ENCODE assay signal across 1 cellular context in the genomic region with DNA sequence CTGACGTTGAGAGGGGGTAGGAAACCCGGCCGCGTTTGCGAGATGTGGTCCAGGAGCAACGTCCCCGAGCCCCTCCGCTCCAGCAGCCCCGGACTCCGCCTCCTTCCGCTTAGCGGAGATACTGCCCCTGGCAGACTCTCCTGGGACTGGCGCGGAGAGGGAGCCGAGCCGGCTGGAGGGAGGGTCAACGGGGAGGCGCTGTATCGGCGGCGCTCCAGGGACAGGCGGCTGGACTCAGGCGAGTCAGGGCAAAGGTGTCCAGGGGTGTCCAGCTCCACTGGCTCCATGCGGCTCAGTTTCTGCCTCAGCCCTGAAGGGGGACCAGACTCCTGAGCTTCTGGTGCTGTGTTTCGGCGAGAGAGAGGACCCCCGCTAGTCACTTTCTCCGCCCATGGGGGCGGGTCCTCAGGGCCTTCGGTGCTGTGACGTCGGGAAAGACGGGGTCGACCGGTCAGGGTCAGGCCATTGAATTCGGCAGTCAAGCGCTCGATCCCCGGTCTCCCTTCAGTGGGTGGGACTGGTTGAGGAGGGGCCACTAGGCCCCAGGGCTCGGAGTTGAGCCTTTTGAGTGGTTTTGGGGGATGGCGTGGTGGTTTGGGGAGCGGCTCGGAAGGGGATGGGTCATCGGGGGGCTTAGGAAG.
A peak's percentile ranks its signal among the peaks of the same experiment; 100 is the strongest.
TF ChIP-seq lines count a peak whose summit lies in the region.

No MANE protein-coding gene starts in this region.

TF ChIP-seq in HepG2, 621 proteins besides CTCF, POLR2A, EP300 and RAD21 (continued from another document and continues in another):
- TF ChIP-seq, protein P1, sequence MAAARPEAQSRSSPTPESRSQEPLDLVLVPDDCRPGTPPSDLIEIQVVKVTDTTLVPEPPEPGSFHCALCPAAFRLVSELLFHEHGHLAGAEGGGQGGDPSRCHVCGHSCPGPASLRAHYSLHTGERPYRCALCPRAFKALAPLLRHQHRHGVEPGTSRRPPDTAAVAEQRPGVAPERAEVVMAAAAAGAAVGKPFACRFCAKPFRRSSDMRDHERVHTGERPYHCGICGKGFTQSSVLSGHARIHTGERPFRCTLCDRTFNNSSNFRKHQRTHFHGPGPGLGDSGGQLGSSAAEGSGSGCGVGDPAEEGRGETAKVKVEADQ (CRISPR knock-in tag; IDR thresholded peaks at IDR 0.05; ENCODE audit: borderline replicate concordance): no peak
- TF ChIP-seq ARID2 (CRISPR knock-in tag; IDR thresholded peaks at IDR 0.05; ENCODE audit: borderline replicate concordance): no peak
- 0 out of 2 replicates have a peak, but pooled peaks have one; percentile 20 for TF ChIP-seq STAT5B (CRISPR knock-in tag; IDR thresholded peaks at IDR 0.05)
- no peak for TF ChIP-seq ZNF143 (CRISPR knock-in tag; IDR thresholded peaks at IDR 0.05)
- TF ChIP-seq GZF1 (CRISPR knock-in tag; IDR thresholded peaks at IDR 0.05): peak; percentile 20; the same call in 1 of the 2 replicates
- TF ChIP-seq, protein P2, sequence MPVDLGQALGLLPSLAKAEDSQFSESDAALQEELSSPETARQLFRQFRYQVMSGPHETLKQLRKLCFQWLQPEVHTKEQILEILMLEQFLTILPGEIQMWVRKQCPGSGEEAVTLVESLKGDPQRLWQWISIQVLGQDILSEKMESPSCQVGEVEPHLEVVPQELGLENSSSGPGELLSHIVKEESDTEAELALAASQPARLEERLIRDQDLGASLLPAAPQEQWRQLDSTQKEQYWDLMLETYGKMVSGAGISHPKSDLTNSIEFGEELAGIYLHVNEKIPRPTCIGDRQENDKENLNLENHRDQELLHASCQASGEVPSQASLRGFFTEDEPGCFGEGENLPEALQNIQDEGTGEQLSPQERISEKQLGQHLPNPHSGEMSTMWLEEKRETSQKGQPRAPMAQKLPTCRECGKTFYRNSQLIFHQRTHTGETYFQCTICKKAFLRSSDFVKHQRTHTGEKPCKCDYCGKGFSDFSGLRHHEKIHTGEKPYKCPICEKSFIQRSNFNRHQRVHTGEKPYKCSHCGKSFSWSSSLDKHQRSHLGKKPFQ (CRISPR knock-in tag; IDR thresholded peaks at IDR 0.05; ENCODE audit: insufficient replicate concordance): peak; percentile 53
- peak; percentile 26; the same call in 1 of the 2 replicates for TF ChIP-seq DR1 (CRISPR knock-in tag; IDR thresholded peaks at IDR 0.05)
- TF ChIP-seq ZNF205 (CRISPR knock-in tag; IDR thresholded peaks at IDR 0.05): no peak
- no peak; the same call in 1 of the 2 replicates for TF ChIP-seq ZNF343 (CRISPR knock-in tag; IDR thresholded peaks at IDR 0.05)
- TF ChIP-seq CEBPG (CRISPR knock-in tag; IDR thresholded peaks at IDR 0.05): no peak
- TF ChIP-seq, protein P3, sequence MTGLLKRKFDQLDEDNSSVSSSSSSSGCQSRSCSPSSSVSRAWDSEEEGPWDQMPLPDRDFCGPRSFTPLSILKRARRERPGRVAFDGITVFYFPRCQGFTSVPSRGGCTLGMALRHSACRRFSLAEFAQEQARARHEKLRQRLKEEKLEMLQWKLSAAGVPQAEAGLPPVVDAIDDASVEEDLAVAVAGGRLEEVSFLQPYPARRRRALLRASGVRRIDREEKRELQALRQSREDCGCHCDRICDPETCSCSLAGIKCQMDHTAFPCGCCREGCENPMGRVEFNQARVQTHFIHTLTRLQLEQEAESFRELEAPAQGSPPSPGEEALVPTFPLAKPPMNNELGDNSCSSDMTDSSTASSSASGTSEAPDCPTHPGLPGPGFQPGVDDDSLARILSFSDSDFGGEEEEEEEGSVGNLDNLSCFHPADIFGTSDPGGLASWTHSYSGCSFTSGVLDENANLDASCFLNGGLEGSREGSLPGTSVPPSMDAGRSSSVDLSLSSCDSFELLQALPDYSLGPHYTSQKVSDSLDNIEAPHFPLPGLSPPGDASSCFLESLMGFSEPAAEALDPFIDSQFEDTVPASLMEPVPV (CRISPR knock-in tag; IDR thresholded peaks at IDR 0.05): no peak
- TF ChIP-seq NONO (IDR thresholded peaks at IDR 0.05): no peak
- no peak for TF ChIP-seq NONO (CRISPR knock-in tag; conservative IDR thresholded peaks at IDR 0.05)
- peak; percentile 32; the same call in 1 of the 2 replicates for TF ChIP-seq CREB1 (IDR thresholded peaks at IDR 0.05)
- TF ChIP-seq CREB1 (CRISPR knock-in tag; IDR thresholded peaks at IDR 0.05): no peak
- TF ChIP-seq, protein P4, sequence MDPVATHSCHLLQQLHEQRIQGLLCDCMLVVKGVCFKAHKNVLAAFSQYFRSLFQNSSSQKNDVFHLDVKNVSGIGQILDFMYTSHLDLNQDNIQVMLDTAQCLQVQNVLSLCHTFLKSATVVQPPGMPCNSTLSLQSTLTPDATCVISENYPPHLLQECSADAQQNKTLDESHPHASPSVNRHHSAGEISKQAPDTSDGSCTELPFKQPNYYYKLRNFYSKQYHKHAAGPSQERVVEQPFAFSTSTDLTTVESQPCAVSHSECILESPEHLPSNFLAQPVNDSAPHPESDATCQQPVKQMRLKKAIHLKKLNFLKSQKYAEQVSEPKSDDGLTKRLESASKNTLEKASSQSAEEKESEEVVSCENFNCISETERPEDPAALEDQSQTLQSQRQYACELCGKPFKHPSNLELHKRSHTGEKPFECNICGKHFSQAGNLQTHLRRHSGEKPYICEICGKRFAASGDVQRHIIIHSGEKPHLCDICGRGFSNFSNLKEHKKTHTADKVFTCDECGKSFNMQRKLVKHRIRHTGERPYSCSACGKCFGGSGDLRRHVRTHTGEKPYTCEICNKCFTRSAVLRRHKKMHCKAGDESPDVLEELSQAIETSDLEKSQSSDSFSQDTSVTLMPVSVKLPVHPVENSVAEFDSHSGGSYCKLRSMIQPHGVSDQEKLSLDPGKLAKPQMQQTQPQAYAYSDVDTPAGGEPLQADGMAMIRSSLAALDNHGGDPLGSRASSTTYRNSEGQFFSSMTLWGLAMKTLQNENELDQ (CRISPR knock-in tag; IDR thresholded peaks at IDR 0.05; ENCODE audit: borderline replicate concordance): no peak
- TF ChIP-seq GABPA (IDR thresholded peaks at IDR 0.05; ENCODE audit: low read depth, low read length): no peak
- TF ChIP-seq GABPA (CRISPR knock-in tag; IDR thresholded peaks at IDR 0.05; ENCODE audit: low read depth): no peak; the same call in 1 of the 2 replicates
- TF ChIP-seq GPN1 (CRISPR knock-in tag; IDR thresholded peaks at IDR 0.05; ENCODE audit: borderline replicate concordance): no peak
- TF ChIP-seq HDAC1 (CRISPR knock-in tag; IDR thresholded peaks at IDR 0.05): peak; percentile 74
- TF ChIP-seq ZSCAN31 (CRISPR knock-in tag; IDR thresholded peaks at IDR 0.05; ENCODE audit: low read depth): 0 out of 2 replicates have a peak, but pooled peaks have one; percentile 36
- TF ChIP-seq ZNF724P (CRISPR knock-in tag; IDR thresholded peaks at IDR 0.05; ENCODE audit: borderline replicate concordance): peak; percentile 52; the same call in 1 of the 2 replicates
- peak; percentile 68; the same call in 1 of the 2 replicates for TF ChIP-seq ZNF430 (CRISPR knock-in tag; IDR thresholded peaks at IDR 0.05)
- no peak for TF ChIP-seq YEATS2 (CRISPR knock-in tag; IDR thresholded peaks at IDR 0.05; ENCODE audit: borderline replicate concordance)
- TF ChIP-seq, protein P5, sequence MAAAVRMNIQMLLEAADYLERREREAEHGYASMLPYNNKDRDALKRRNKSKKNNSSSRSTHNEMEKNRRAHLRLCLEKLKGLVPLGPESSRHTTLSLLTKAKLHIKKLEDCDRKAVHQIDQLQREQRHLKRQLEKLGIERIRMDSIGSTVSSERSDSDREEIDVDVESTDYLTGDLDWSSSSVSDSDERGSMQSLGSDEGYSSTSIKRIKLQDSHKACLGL (CRISPR knock-in tag; IDR thresholded peaks at IDR 0.05): no peak
- TF ChIP-seq SNRNP70 (IDR thresholded peaks at IDR 0.05; ENCODE audit: low read depth, low read length): no peak
- TF ChIP-seq RELA (CRISPR knock-in tag; IDR thresholded peaks at IDR 0.05): no peak
- no peak for TF ChIP-seq TSC22D2 (CRISPR knock-in tag; IDR thresholded peaks at IDR 0.05; ENCODE audit: borderline replicate concordance)
- no peak for TF ChIP-seq ZNF713 (CRISPR knock-in tag; IDR thresholded peaks at IDR 0.05)
- TF ChIP-seq ZNF678 (CRISPR knock-in tag; IDR thresholded peaks at IDR 0.05): peak; percentile 57; the same call in 1 of the 2 replicates
- TF ChIP-seq, protein P6, sequence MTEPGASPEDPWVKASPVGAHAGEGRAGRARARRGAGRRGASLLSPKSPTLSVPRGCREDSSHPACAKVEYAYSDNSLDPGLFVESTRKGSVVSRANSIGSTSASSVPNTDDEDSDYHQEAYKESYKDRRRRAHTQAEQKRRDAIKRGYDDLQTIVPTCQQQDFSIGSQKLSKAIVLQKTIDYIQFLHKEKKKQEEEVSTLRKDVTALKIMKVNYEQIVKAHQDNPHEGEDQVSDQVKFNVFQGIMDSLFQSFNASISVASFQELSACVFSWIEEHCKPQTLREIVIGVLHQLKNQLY (CRISPR knock-in tag; IDR thresholded peaks at IDR 0.05): no peak
- TF ChIP-seq ZNF670 (CRISPR knock-in tag; IDR thresholded peaks at IDR 0.05; ENCODE audit: borderline replicate concordance): no peak
- TF ChIP-seq TCF7 (IDR thresholded peaks at IDR 0.05; ENCODE audit: low read depth): no peak
- TF ChIP-seq ZNF230 (CRISPR knock-in tag; IDR thresholded peaks at IDR 0.05): peak; percentile 52; the same call in 1 of the 2 replicates
- no peak for TF ChIP-seq KLF6 (CRISPR knock-in tag; IDR thresholded peaks at IDR 0.05)
- no peak for TF ChIP-seq ZNF839 (CRISPR knock-in tag; IDR thresholded peaks at IDR 0.05; ENCODE audit: borderline replicate concordance)
- TF ChIP-seq, protein P7, sequence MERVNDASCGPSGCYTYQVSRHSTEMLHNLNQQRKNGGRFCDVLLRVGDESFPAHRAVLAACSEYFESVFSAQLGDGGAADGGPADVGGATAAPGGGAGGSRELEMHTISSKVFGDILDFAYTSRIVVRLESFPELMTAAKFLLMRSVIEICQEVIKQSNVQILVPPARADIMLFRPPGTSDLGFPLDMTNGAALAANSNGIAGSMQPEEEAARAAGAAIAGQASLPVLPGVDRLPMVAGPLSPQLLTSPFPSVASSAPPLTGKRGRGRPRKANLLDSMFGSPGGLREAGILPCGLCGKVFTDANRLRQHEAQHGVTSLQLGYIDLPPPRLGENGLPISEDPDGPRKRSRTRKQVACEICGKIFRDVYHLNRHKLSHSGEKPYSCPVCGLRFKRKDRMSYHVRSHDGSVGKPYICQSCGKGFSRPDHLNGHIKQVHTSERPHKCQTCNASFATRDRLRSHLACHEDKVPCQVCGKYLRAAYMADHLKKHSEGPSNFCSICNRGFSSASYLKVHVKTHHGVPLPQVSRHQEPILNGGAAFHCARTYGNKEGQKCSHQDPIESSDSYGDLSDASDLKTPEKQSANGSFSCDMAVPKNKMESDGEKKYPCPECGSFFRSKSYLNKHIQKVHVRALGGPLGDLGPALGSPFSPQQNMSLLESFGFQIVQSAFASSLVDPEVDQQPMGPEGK (CRISPR knock-in tag; IDR thresholded peaks at IDR 0.05): peak; percentile 55; the same call in 1 of the 2 replicates
- TF ChIP-seq, protein P8, sequence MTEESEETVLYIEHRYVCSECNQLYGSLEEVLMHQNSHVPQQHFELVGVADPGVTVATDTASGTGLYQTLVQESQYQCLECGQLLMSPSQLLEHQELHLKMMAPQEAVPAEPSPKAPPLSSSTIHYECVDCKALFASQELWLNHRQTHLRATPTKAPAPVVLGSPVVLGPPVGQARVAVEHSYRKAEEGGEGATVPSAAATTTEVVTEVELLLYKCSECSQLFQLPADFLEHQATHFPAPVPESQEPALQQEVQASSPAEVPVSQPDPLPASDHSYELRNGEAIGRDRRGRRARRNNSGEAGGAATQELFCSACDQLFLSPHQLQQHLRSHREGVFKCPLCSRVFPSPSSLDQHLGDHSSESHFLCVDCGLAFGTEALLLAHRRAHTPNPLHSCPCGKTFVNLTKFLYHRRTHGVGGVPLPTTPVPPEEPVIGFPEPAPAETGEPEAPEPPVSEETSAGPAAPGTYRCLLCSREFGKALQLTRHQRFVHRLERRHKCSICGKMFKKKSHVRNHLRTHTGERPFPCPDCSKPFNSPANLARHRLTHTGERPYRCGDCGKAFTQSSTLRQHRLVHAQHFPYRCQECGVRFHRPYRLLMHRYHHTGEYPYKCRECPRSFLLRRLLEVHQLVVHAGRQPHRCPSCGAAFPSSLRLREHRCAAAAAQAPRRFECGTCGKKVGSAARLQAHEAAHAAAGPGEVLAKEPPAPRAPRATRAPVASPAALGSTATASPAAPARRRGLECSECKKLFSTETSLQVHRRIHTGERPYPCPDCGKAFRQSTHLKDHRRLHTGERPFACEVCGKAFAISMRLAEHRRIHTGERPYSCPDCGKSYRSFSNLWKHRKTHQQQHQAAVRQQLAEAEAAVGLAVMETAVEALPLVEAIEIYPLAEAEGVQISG (CRISPR knock-in tag; IDR thresholded peaks at IDR 0.05): peak; percentile 65
- TF ChIP-seq SRSF4 (IDR thresholded peaks at IDR 0.05; ENCODE audit: low read depth, low read length, poor library complexity, severe bottlenecking): no peak
- no peak for TF ChIP-seq RAD51 (IDR thresholded peaks at IDR 0.05; ENCODE audit: borderline replicate concordance)
- no peak for TF ChIP-seq ZNF703 (CRISPR knock-in tag; IDR thresholded peaks at IDR 0.05; ENCODE audit: borderline replicate concordance)
- TF ChIP-seq RXRB (CRISPR knock-in tag; IDR thresholded peaks at IDR 0.05; ENCODE audit: borderline replicate concordance): 0 out of 2 replicates have a peak, but pooled peaks have one; percentile 21
- TF ChIP-seq ZNF772 (CRISPR knock-in tag; IDR thresholded peaks at IDR 0.05): no peak
- TF ChIP-seq, protein P9, sequence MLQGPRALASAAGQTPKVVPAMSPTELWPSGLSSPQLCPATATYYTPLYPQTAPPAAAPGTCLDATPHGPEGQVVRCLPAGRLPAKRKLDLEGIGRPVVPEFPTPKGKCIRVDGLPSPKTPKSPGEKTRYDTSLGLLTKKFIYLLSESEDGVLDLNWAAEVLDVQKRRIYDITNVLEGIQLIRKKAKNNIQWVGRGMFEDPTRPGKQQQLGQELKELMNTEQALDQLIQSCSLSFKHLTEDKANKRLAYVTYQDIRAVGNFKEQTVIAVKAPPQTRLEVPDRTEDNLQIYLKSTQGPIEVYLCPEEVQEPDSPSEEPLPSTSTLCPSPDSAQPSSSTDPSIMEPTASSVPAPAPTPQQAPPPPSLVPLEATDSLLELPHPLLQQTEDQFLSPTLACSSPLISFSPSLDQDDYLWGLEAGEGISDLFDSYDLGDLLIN (CRISPR knock-in tag; IDR thresholded peaks at IDR 0.05; ENCODE audit: borderline replicate concordance): 0 out of 2 replicates have a peak, but pooled peaks have one; percentile 62
- TF ChIP-seq ZNF101 (CRISPR knock-in tag; IDR thresholded peaks at IDR 0.05; ENCODE audit: borderline replicate concordance, low read depth): no peak
- TF ChIP-seq GABPB1 (CRISPR knock-in tag; IDR thresholded peaks at IDR 0.05): peak; percentile 77
- TF ChIP-seq, protein P10, sequence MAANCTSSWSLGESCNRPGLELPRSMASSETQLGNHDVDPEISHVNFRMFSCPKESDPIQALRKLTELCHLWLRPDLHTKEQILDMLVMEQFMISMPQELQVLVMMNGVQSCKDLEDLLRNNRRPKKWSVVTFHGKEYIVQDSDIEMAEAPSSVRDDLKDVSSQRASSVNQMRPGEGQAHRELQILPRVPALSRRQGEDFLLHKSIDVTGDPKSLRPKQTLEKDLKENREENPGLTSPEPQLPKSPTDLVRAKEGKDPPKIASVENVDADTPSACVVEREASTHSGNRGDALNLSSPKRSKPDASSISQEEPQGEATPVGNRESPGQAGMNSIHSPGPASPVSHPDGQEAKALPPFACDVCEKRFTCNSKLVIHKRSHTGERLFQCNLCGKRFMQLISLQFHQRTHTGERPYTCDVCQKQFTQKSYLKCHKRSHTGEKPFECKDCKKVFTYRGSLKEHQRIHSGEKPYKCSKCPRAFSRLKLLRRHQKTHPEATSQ (CRISPR knock-in tag; IDR thresholded peaks at IDR 0.05; ENCODE audit: borderline replicate concordance): no peak
- TF ChIP-seq HCFC1 (IDR thresholded peaks at IDR 0.05; ENCODE audit: low read depth, low read length): no peak
- TF ChIP-seq ZNF3 (CRISPR knock-in tag; IDR thresholded peaks at IDR 0.05): no peak
- TF ChIP-seq ZKSCAN5 (CRISPR knock-in tag; IDR thresholded peaks at IDR 0.05): no peak
- TF ChIP-seq ZNF274 (CRISPR knock-in tag; IDR thresholded peaks at IDR 0.05): no peak
- no peak for TF ChIP-seq KLF15 (CRISPR knock-in tag; IDR thresholded peaks at IDR 0.05; ENCODE audit: borderline replicate concordance)
